Comparison of ENCODE assay signal across 8 cellular contexts in the genomic region with DNA sequence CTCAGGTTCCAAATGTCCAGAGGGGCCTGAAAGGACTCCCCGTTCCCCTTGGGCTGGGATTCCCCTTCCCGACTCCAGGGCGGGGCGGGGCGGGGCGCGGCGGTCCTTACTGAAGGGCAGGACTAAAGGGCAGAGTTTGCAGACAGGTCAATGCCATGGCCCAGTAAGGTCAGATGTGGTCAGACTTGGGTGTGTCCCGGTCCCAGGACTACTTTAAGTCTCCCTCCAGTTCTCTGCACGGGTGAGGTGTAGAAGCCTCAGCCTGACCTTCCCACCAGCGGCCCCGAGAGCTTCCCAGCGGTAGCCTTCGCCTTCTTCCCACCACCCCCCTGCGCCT. TPM values are rescaled to one million over a fixed set of nuclear protein-coding genes. Genes with fewer than 3 reads are reported as not detected.
DNase-seq lines count a peak whose midpoint lies in the region; ATAC-seq, FAIRE-seq and TF ChIP-seq lines count a peak whose summit lies in the region.

No MANE protein-coding gene starts in this region.

- no peaks in the 10 kb centered on the region for H3K9me3 Mint-ChIP-seq in activated naive CD4-positive, alpha-beta T cell treated with anti-CD3 and anti-CD28 coated beads, Interleukin-2, amount 50 U/mL, for 24 hours

- WGBS in psoas muscle, 3 donors: 0 to 2% (median 1%) methylated on average over 8 to 15 of the region's 15 CpGs

- H3K27ac ChIP-seq in OCI-LY7 (ENCODE audit: low read depth, low read length, poor library complexity, severe bottlenecking): peak overlapping the region; percentile 91
- peak overlapping the region; percentile 96 for H3K27ac ChIP-seq in psoas muscle

- H3K36me3 Mint-ChIP-seq in activated naive CD4-positive, alpha-beta T cell treated with anti-CD3 and anti-CD28 coated beads, Interleukin-2, amount 50 U/mL, for 24 hours: no peaks in the 10 kb centered on the region

- H3K4me2 ChIP-seq in OCI-LY7 (ENCODE audit: low read length): peak overlapping the region; percentile 93

- H3K4me1 ChIP-seq in OCI-LY7 (ENCODE audit: insufficient read depth, low read length, poor library complexity, severe bottlenecking) (peaks cover 33% of the 10 kb centered on the region), psoas muscle (peaks cover 20% of the 10 kb centered on the region)

- H4K20me1 ChIP-seq in OCI-LY7 (ENCODE audit: insufficient read depth, low read length): no peaks in the 10 kb centered on the region

- H3K4me3 Mint-ChIP-seq in activated naive CD4-positive, alpha-beta T cell treated with anti-CD3 and anti-CD28 coated beads, Interleukin-2, amount 50 U/mL, for 24 hours: peak overlapping the region; percentile 88

- POLR2A ChIA-PET in OCI-LY7 (lab: Charles Lee): interaction anchor here (0.8 to 1.5 kb wide), 2 partner anchors 10 to 147 kb away, joined by 3 to 5 read pairs; a partner anchor contains a TSS

- FAIRE-seq in D721Med (lab: Jason Lieb, UNC): no peak

- intact Hi-C loops in OCI-LY7 (cut with micrococcal nuclease; ENCODE audit: unreplicated experiment) (loop anchor here (10.0 kb wide), 1 partner anchor 320 kb away; a partner anchor contains a TSS), left cardiac atrium (cut with DNase I) (no loop called here), psoas muscle (cut with DNase I) (loop anchor here in 1 of 2 donors (2.0 kb wide), 1 partner anchor 16 kb away; no protein-coding TSS in a partner anchor)

- no TSS peak for BruUV-seq in OCI-LY7 (replicated peaks; lab: Mats Ljungman, UMichigan)

- peak; percentile 8 to 25 for ATAC-seq in left cardiac atrium
- ATAC-seq in psoas muscle: peak; percentile 4 to 31 (median 22)

- no peaks in the 10 kb centered on the region for H3K27me3 Mint-ChIP-seq in activated naive CD4-positive, alpha-beta T cell treated with anti-CD3 and anti-CD28 coated beads, Interleukin-2, amount 50 U/mL, for 24 hours

- H2AFZ ChIP-seq in OCI-LY7 (ENCODE audit: low read length): peak overlapping the region; percentile 42; the same call in 1 of the 2 replicates

- H3K4me1 Mint-ChIP-seq in activated naive CD4-positive, alpha-beta T cell treated with anti-CD3 and anti-CD28 coated beads, Interleukin-2, amount 50 U/mL, for 24 hours: peaks cover 38% of the 10 kb centered on the region

- H3K79me2 ChIP-seq in OCI-LY7 (ENCODE audit: insufficient read depth, low read depth, low read length): peaks cover 19% of the 10 kb centered on the region; the same call in 1 of the 2 replicates

- no peaks in the 10 kb centered on the region for H3K27me3 ChIP-seq in psoas muscle (ENCODE audit: insufficient read depth in 3 of 3, low read length in 2 of 3)

- H3K9me2 ChIP-seq in OCI-LY7 (ENCODE audit: insufficient read depth, low read length): no peaks in the 10 kb centered on the region

- H3K9me3 ChIP-seq in OCI-LY7 (ENCODE audit: low read length): no peaks in the 10 kb centered on the region
- H3K9me3 ChIP-seq in psoas muscle: no peaks in the 10 kb centered on the region

- CTCF ChIA-PET in OCI-LY7 (lab: Charles Lee; ENCODE audit: unreplicated experiment): interaction anchor here (1.2 kb wide), 1 partner anchor 10 kb away, joined by 9 read pairs; no protein-coding TSS in a partner anchor

- DNase-seq in GM12864 (ENCODE audit: low read depth) (no peak), OCI-LY7 (ENCODE audit: low spot score) (no peak), left cardiac atrium (peak; percentile 75), psoas muscle (peak; percentile 73 to 81), COR-L47 (lab: John Stamatoyannopoulos, UW) (no peak), NCI-H526 treated with DMSO at 0.1 percent for 48 hours (lab: John Stamatoyannopoulos, UW) (no peak), D721Med (ENCODE audit: insufficient read length, low spot score) (no peak)

- peak overlapping the region; percentile 67 for H3K4me3 ChIP-seq in GM12864 (ENCODE audit: low read depth, low read length)
- H3K4me3 ChIP-seq in OCI-LY7 (ENCODE audit: low read depth, low read length, poor library complexity, severe bottlenecking): peak overlapping the region; percentile 78
- H3K4me3 ChIP-seq in psoas muscle: peak overlapping the region; percentile 85

- TF ChIP-seq CTCF in GM12864 (IDR thresholded peaks at IDR 0.05; ENCODE audit: low read depth, low read length, missing control alignments) (no peak), OCI-LY7 (conservative IDR thresholded peaks at IDR 0.05; ENCODE audit: low read length) (no peak), psoas muscle (IDR thresholded peaks at IDR 0.05) (no peak), D721Med (IDR thresholded peaks at IDR 0.05; ENCODE audit: insufficient read depth, missing control alignments) (no peak)

- H3K36me3 ChIP-seq in OCI-LY7 (ENCODE audit: insufficient read depth, low read length) (no peaks in the 10 kb centered on the region), psoas muscle (ENCODE audit: insufficient read depth in 1 of 2, low read depth in 1 of 2) (no peaks in the 10 kb centered on the region)

- H3K27ac Mint-ChIP-seq in activated naive CD4-positive, alpha-beta T cell treated with anti-CD3 and anti-CD28 coated beads, Interleukin-2, amount 50 U/mL, for 24 hours: peak overlapping the region; percentile 84

RNA-seq across cellular contexts. Expression of a gene that starts 0.5 kb away (rescaled TPM):
- 4.4 and 10.0 TPM in 2 replicates for total RNA-seq in OCI-LY7 (2014; rRNA removed; shearing (Covaris generic))
- 46.4 and 62.9 TPM in 2 replicates for total RNA-seq in OCI-LY7 (2022)
- 10 to 100 TPM; 24.2 to 31.7 TPM for total RNA-seq in left cardiac atrium
- 10 to 100 TPM; 11.8 to 26.0 (median 17.9) TPM for total RNA-seq in psoas muscle
- polyA plus RNA-seq in psoas muscle: 10 to 100 TPM in 1 of 3 donors, 1 to 10 TPM in 2; 2.8 to 16.6 (median 6.3) TPM

RNA-seq across cellular contexts. Expression of a gene that starts 20.3 kb away (rescaled TPM):
- 0.41 TPM in 1 of 2 replicates, not detected in the other for total RNA-seq in OCI-LY7 (2014; rRNA removed; shearing (Covaris generic))
- total RNA-seq in OCI-LY7 (2022) (3.8 and 4.0 TPM in 2 replicates), left cardiac atrium (10 to 100 TPM; 32.5 to 33.6 TPM), psoas muscle (10 to 100 TPM; 16.3 to 31.3 (median 19.0) TPM)
- 10 to 100 TPM; 24.0 to 57.4 (median 42.6) TPM for polyA plus RNA-seq in psoas muscle

RNA-seq across cellular contexts. Expression of a gene that starts 22.8 kb away (rescaled TPM):
- total RNA-seq in OCI-LY7 (2014; rRNA removed; shearing (Covaris generic)): 168 and 205 TPM in 2 replicates
- total RNA-seq in OCI-LY7 (2022) (149 and 153 TPM in 2 replicates), left cardiac atrium (10 to 100 TPM; 66.9 to 83.1 TPM), psoas muscle (10 to 100 TPM; 60.8 to 95.4 (median 73.3) TPM)
- polyA plus RNA-seq in psoas muscle: 100 to 1,000 TPM; 104 to 148 (median 109) TPM

RNA-seq across cellular contexts. Expression of a gene that starts 23.3 kb away (rescaled TPM):
- 16.9 and 18.1 TPM in 2 replicates for total RNA-seq in OCI-LY7 (2014; rRNA removed; shearing (Covaris generic))
- total RNA-seq in OCI-LY7 (2022): 19.3 and 24.8 TPM in 2 replicates
- total RNA-seq in left cardiac atrium: 10 to 100 TPM; 15.6 to 17.1 TPM
- total RNA-seq in psoas muscle: 10 to 100 TPM in 2 of 4 donors, 1 to 10 TPM in 2; 9.9 to 11.9 (median 10.2) TPM
- polyA plus RNA-seq in psoas muscle: 10 to 100 TPM in 2 of 3 donors, 1 to 10 TPM in 1; 7.1 to 31.7 (median 10.4) TPM

RNA-seq across cellular contexts. Expression of a gene that starts 54.1 kb away (rescaled TPM):
- total RNA-seq in OCI-LY7 (2014; rRNA removed; shearing (Covaris generic)): 42.5 and 59.6 TPM in 2 replicates
- 124 and 126 TPM in 2 replicates for total RNA-seq in OCI-LY7 (2022)
- total RNA-seq in left cardiac atrium: 10 to 100 TPM; 24.9 to 32.9 TPM
- 10 to 100 TPM in 1 of 4 donors, 1 to 10 TPM in 3; 5.8 to 13.1 (median 7.5) TPM for total RNA-seq in psoas muscle
- 1 to 10 TPM; 3.3 to 6.9 (median 6.8) TPM for polyA plus RNA-seq in psoas muscle

Comparison
In these comparisons a context has a peak if more than half of its experiments do, and no peak if none do; other contexts are left out.
1. DNase-seq: peak in left cardiac atrium (single experiment) and psoas muscle (2 of 2); none in GM12864 (single experiment), OCI-LY7 (single experiment), COR-L47 (single experiment), NCI-H526 treated with DMSO at 0.1 percent for 48 hours (single experiment) and D721Med (single experiment).
2. Peak in every context shown above with its lines, with median percentiles within 50 percentile points of each other: H3K4me3 ChIP-seq.